Comparison of ENCODE assay signal across 8 cellular contexts in the genomic region with DNA sequence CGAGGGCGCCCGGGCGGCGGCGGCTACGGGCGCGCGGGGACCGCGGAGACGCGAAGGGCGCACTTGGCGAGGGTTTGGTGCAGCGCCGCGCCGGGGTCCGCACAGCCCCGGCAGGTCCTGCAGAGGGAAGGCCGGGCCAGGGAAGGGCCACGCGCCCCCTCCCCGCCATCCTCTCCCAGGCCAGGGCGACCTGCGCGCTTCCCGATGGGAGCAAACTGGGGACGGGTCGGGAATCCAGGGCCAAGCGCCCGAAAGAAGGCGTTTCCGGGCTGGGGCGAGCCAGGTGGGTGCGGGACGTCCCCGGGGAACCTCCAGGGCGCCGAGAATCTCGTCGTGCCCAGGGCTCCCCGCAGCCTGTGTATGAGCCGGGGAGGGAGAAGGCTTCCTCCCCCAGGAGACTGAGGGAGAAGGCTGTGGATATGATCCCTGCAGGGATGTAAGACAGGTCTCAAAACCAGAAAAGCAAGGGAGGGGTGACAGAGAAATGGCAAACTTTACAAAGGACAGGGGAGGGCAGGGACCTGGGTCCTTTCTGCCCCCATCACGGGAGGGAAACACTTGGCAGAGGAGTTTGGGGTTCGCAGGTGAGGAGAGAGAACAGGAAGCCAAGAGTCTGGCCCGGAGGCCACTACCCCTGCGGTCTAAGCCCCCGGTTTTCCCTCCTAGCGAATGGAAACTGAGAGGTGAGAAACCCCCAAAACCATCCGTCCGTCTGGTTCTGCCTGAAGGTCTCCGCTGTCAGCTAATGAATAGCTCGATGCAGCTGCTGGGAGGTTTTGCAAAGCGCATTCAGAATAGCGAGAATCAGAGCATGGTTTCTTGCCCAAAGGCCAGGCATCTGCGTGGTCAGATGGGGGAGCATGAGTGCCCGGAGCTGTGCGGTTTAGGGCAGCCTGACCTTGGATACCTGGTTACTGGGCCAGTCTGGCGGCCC. TPM values are rescaled to one million over a fixed set of nuclear protein-coding genes. Genes with fewer than 3 reads are reported as not detected.
DNase-seq lines count a peak whose midpoint lies in the region; ATAC-seq, FAIRE-seq and TF ChIP-seq lines count a peak whose summit lies in the region.

No MANE protein-coding gene starts in this region.

- TF ChIP-seq CTCF in glutamatergic neuron (IDR thresholded peaks at IDR 0.05; ENCODE audit: partially characterized antibody, unreplicated experiment) (no peak), spleen (IDR thresholded peaks at IDR 0.05 in 8 of 11, conservative IDR thresholded peaks at IDR 0.05 in 3 of 11) (no peak)

- H3K36me3 ChIP-seq in spleen, result no peaks in the 10 kb centered on the region

- peak; percentile 64 for DNase-seq in GM18507 (ENCODE audit: extremely low spot score, insufficient read length, low read depth)
- peak; percentile 16 for DNase-seq in NCI-H69 (lab: John Stamatoyannopoulos, UW)
- no peak for DNase-seq in glutamatergic neuron
- peak; percentile 70 for DNase-seq in spleen
- DNase-seq in posterior vena cava (ENCODE audit: low spot score), result no peak
- no peak for DNase-seq in NCI-H146 (lab: John Stamatoyannopoulos, UW)
- no peak for DNase-seq in foreskin melanocyte

- no peaks in the 10 kb centered on the region for H3K9me3 ChIP-seq in spleen

- peak overlapping the region; percentile 55 for H3K4me3 Mint-ChIP-seq in glutamatergic neuron (ENCODE audit: unreplicated experiment)

- H3K4me3 ChIP-seq in spleen, result peak overlapping the region in 6 of 8 donors; percentile 8 to 55 (median 20)

- H3K4me1 ChIP-seq in spleen, result peaks cover 12 to 40% (median 29%) of the 10 kb centered on the region in 6 donors

- WGBS in spleen, 5 donors, result 3 to 9% (median 4%) methylated on average over 24 to 62 of the region's 62 CpGs

- peak; percentile 87 for ATAC-seq in GM21737 (IDR thresholded peaks at IDR 0.05; ENCODE audit: unreplicated experiment)

- peak; percentile 99 for FAIRE-seq in GM18507 (lab: Jason Lieb, UNC)

- H3K27ac Mint-ChIP-seq in glutamatergic neuron (ENCODE audit: unreplicated experiment), result no peak overlapping the region

- peaks cover 4% of the 10 kb centered on the region for H3K4me1 Mint-ChIP-seq in glutamatergic neuron (ENCODE audit: low read depth, unreplicated experiment)

- TF ChIP-seq POLR2A in spleen (IDR thresholded peaks at IDR 0.05), result no peak

- H3K27me3 Mint-ChIP-seq in glutamatergic neuron (ENCODE audit: unreplicated experiment), result peaks cover 22% of the 10 kb centered on the region

- H3K27ac ChIP-seq in spleen, result no peak overlapping the region

- peaks cover 8% of the 10 kb centered on the region for H3K9me3 Mint-ChIP-seq in glutamatergic neuron (ENCODE audit: unreplicated experiment)

- intact Hi-C loops in spleen (cut with DNase I; ENCODE audit: low total_unique reads), result loop anchor here (10.0 kb wide), 1 partner anchor 214 kb away; a partner anchor contains a TSS
- intact Hi-C loops in posterior vena cava (cut with DNase I), result loop anchor here in 1 of 2 donors (10.0 kb wide), 1 partner anchor 234 kb away; no protein-coding TSS in a partner anchor

- peaks cover 0 to 63% (median 38%) of the 10 kb centered on the region in 7 donors for H3K27me3 ChIP-seq in spleen (replicated peaks in 1 of 7)

- no peaks in the 10 kb centered on the region for H3K36me3 Mint-ChIP-seq in glutamatergic neuron (ENCODE audit: unreplicated experiment)

RNA-seq across cellular contexts. Expression of a gene that starts 0.7 kb away (rescaled TPM):
- 0.15 TPM for total RNA-seq in glutamatergic neuron (ENCODE audit: unreplicated experiment)
- 1 to 10 TPM in 6 of 7 donors, under 1 TPM in 1; 0.97 to 3.4 (median 1.9) TPM for total RNA-seq in spleen
- 1 to 10 TPM in 1 of 3 donors, under 1 TPM in 2; 0.20 to 1.6 (median 0.57) TPM for polyA plus RNA-seq in spleen
- total RNA-seq in posterior vena cava, result 1 to 10 TPM in 1 of 2 donors, under 1 TPM in 1; 0.32 to 1.1 TPM

RNA-seq across cellular contexts. Expression of a gene that starts 56.9 kb away (rescaled TPM):
- 324 TPM for total RNA-seq in glutamatergic neuron (ENCODE audit: unreplicated experiment)
- 100 to 1,000 TPM in 2 of 7 donors, 10 to 100 TPM in 5; 62.6 to 158 (median 86.0) TPM for total RNA-seq in spleen
- polyA plus RNA-seq in spleen, result 10 to 100 TPM; 11.9 to 33.0 (median 13.1) TPM
- 10 to 100 TPM; 50.1 to 51.6 TPM for total RNA-seq in posterior vena cava

Comparison
In these comparisons a context has a peak if more than half of its experiments do, and no peak if none do; other contexts are left out.
1. DNase-seq: peak in GM18507 (single experiment), NCI-H69 (single experiment) and spleen (single experiment); none in glutamatergic neuron (single experiment), posterior vena cava (single experiment), NCI-H146 (single experiment) and foreskin melanocyte (single experiment).